In genomic region chr2:61045999-61046398, GRCh38 we compare ENCODE assay signal across 18 cellular contexts. TPM values are rescaled to one million over a fixed set of nuclear protein-coding genes. Genes with fewer than 3 reads are reported as not detected.
DNase-seq lines count a peak whose midpoint lies in the region; ATAC-seq and TF ChIP-seq lines count a peak whose summit lies in the region.
"Had no signal": no experiment of that assay in that cellular context is flagged by ENCODE, and none has a peak within 500 bp of the region (broad histone marks: within the 10 kb centered on the region; RNA-seq: fewer than 3 reads in every experiment).

No MANE protein-coding gene starts in this region.

- no peak for DNase-seq in heart left ventricle
- DNase-seq in left ventricle myocardium superior: no peak
- peak; percentile 47 for DNase-seq in dedifferentiated amniotic fluid mesenchymal stem cell (ENCODE audit: extremely low spot score)
- DNase-seq in mesenchymal stem cell: peak; percentile 40
- DNase-seq in NCI-H446 (lab: John Stamatoyannopoulos, UW): no peak
- no peak for DNase-seq in mucosa of descending colon
- no peak for DNase-seq in HT-29 (ENCODE audit: low spot score)
- no peak for DNase-seq in stimulated activated CD8-positive, alpha-beta memory T cell treated with anti-CD3 and anti-CD28 coated beads, Interleukin-4, amount 100 ng/mL, for 48 hours
- DNase-seq: ACHN, DND-41, glutamatergic neuron, HCEC 1CT, NCI-H1694, NCI-H226, retina, SJCRH30, stomach had no signal

- no peak overlapping the region for H2BK12ac ChIP-seq in mesenchymal stem cell (ENCODE audit: low read length in 2 of 2)

- H3K9ac ChIP-seq in mesenchymal stem cell (ENCODE audit: low read length): no peak overlapping the region

- TF ChIP-seq CTCF in heart left ventricle (IDR thresholded peaks at IDR 0.05) (no peak), mucosa of descending colon (IDR thresholded peaks at IDR 0.05) (no peak)

- H4K8ac ChIP-seq in mesenchymal stem cell (ENCODE audit: low read length): no peak overlapping the region

- H3K36me3 ChIP-seq in heart left ventricle: peaks cover 0 to 50% (median 39%) of the 10 kb centered on the region in 9 donors
- peaks cover 12 to 50% of the 10 kb centered on the region in 2 experiments for H3K36me3 ChIP-seq in mesenchymal stem cell (ENCODE audit: control insufficient read depth in 1 of 2, insufficient read depth in 2 of 2, low read depth in 1 of 2, low read length in 2 of 2)
- peaks cover 9% of the 10 kb centered on the region for H3K36me3 ChIP-seq in mucosa of descending colon (ENCODE audit: low read depth)

- 28 to 38% (median 33%) methylated on average over 4 of the region's 4 CpGs for WGBS in heart left ventricle, 4 donors
- WGBS in mesenchymal stem cell: 88% methylated on average over 2 of the region's 4 CpGs

- H3K4me3 ChIP-seq in heart left ventricle (no peak overlapping the region), mesenchymal stem cell (ENCODE audit: insufficient read depth in 1 of 2, low read depth in 1 of 2, low read length in 2 of 2) (no peak overlapping the region), mucosa of descending colon (no peak overlapping the region)
- H3K4me3 ChIP-seq: SJCRH30, stomach had no signal

- H3K23ac ChIP-seq in mesenchymal stem cell (ENCODE audit: low read length in 2 of 2): no peak overlapping the region

- no peak overlapping the region for H2BK5ac ChIP-seq in mesenchymal stem cell (ENCODE audit: low read depth, low read length, poor library complexity, severe bottlenecking)

- H2AFZ ChIP-seq in mesenchymal stem cell (ENCODE audit: low read depth, low read length): no peak overlapping the region

- no peak overlapping the region for H4K91ac ChIP-seq in mesenchymal stem cell (ENCODE audit: low read length)

- H2AK5ac ChIP-seq in mesenchymal stem cell (ENCODE audit: low read length, severe bottlenecking): no peak overlapping the region

- no peak for TF ChIP-seq POLR2A in heart left ventricle (IDR thresholded peaks at IDR 0.05)

- no peak overlapping the region for H2BK15ac ChIP-seq in mesenchymal stem cell (ENCODE audit: low read depth, poor library complexity, severe bottlenecking)

- no peaks in the 10 kb centered on the region for H3K9me3 ChIP-seq in heart left ventricle
- H3K9me3 ChIP-seq in mesenchymal stem cell (ENCODE audit: control insufficient read depth, low read length): no peaks in the 10 kb centered on the region
- no peaks in the 10 kb centered on the region for H3K9me3 ChIP-seq in mucosa of descending colon
- H3K9me3 ChIP-seq: stomach had no signal

- H3K4me2 ChIP-seq in mesenchymal stem cell (ENCODE audit: low read length, poor library complexity, severe bottlenecking): no peak overlapping the region

- no peak overlapping the region for H3K14ac ChIP-seq in mesenchymal stem cell (ENCODE audit: low read length in 2 of 2)

- no peak overlapping the region for H3K4ac ChIP-seq in mesenchymal stem cell (ENCODE audit: low read depth in 1 of 2, low read length in 2 of 2)

- intact Hi-C loops in heart left ventricle (cut with DNase I) (no loop called here), left ventricle myocardium superior (cut with micrococcal nuclease) (loop anchor here (2.0 kb wide), 1 partner anchor 33 kb away; no protein-coding TSS in a partner anchor), mucosa of descending colon (cut with DNase I, micrococcal nuclease) (no loop called here)

- H2BK120ac ChIP-seq in mesenchymal stem cell (ENCODE audit: low read depth, low read length): no peak overlapping the region

- H3K27me3 ChIP-seq in heart left ventricle: no peaks in the 10 kb centered on the region
- no peaks in the 10 kb centered on the region for H3K27me3 ChIP-seq in mesenchymal stem cell (ENCODE audit: control insufficient read depth in 1 of 2, insufficient read depth in 1 of 2, low read length in 2 of 2)
- H3K27me3 ChIP-seq: SJCRH30, stomach had no signal

- ATAC-seq in heart left ventricle (peak in 1 of 4 donors; percentile 42), left ventricle myocardium superior (no peak), mucosa of descending colon (no peak)
- ATAC-seq: natural killer cell treated with Interleukin-12 subunit alpha and Interleukin-12 subunit beta and Interleukin-15 and Interleukin-18, amount 100 ng/mL, for 72 hours had no signal

- H3K79me1 ChIP-seq in mesenchymal stem cell (replicated peaks; ENCODE audit: low read length, poor library complexity, severe bottlenecking): peaks cover 10% of the 10 kb centered on the region

- H3K4me1 ChIP-seq in heart left ventricle (peaks cover 0 to 49% (median 24%) of the 10 kb centered on the region in 12 donors), mesenchymal stem cell (ENCODE audit: control insufficient read depth, insufficient read depth, low read depth, low read length) (no peaks in the 10 kb centered on the region), mucosa of descending colon (ENCODE audit: low read depth) (no peaks in the 10 kb centered on the region)
- H3K4me1 ChIP-seq: SJCRH30 had no signal

- H3K18ac ChIP-seq in mesenchymal stem cell (ENCODE audit: low read depth in 1 of 2, low read length in 2 of 2): no peak overlapping the region

- H3K27ac ChIP-seq in heart left ventricle: peak overlapping the region in 7 of 12 donors; percentile 27 to 74 (median 62)
- no peak overlapping the region for H3K27ac ChIP-seq in mesenchymal stem cell (ENCODE audit: low read length, poor library complexity, severe bottlenecking)
- H3K27ac ChIP-seq: SJCRH30 had no signal

RNA-seq across cellular contexts. Expression of gene SANBR, which starts 19.7 kb away (rescaled TPM):
- 10 to 100 TPM in 1 of 9 donors, 1 to 10 TPM in 8; 3.6 to 10.7 (median 6.6) TPM for total RNA-seq in heart left ventricle
- polyA plus RNA-seq in heart left ventricle: 1 to 10 TPM; 4.8 to 7.0 TPM
- 6.4 TPM for total RNA-seq in left ventricle myocardium superior
- 9.5 TPM for polyA plus RNA-seq in mesenchymal stem cell (2013, experiment 1 of 2)
- polyA plus RNA-seq in mesenchymal stem cell (2013, experiment 2 of 2): 9.0 TPM
- 10 to 100 TPM in 2 of 3 donors, 1 to 10 TPM in 1; 9.9 to 15.2 (median 14.9) TPM for total RNA-seq in mucosa of descending colon
- 3.3 and 8.9 TPM in 2 replicates for total RNA-seq in HT-29 (2014; rRNA removed; shearing (Covaris generic))

RNA-seq across cellular contexts. Expression of gene PUS10, which starts 27.9 kb away (rescaled TPM):
- total RNA-seq in heart left ventricle: 1 to 10 TPM; 2.5 to 6.5 (median 4.9) TPM
- 1 to 10 TPM; 1.9 to 2.1 TPM for polyA plus RNA-seq in heart left ventricle
- 5.5 TPM for total RNA-seq in left ventricle myocardium superior
- 2.7 TPM for polyA plus RNA-seq in mesenchymal stem cell (2013, experiment 1 of 2)
- polyA plus RNA-seq in mesenchymal stem cell (2013, experiment 2 of 2): 3.2 TPM
- 10 to 100 TPM in 2 of 3 donors, 1 to 10 TPM in 1; 7.3 to 14.6 (median 12.8) TPM for total RNA-seq in mucosa of descending colon
- 1.3 and 2.2 TPM in 2 replicates for total RNA-seq in HT-29 (2014; rRNA removed; shearing (Covaris generic))

RNA-seq across cellular contexts. Expression of gene PEX13, which starts 28.5 kb away (rescaled TPM):
- total RNA-seq in heart left ventricle (10 to 100 TPM; 17.8 to 27.6 (median 24.3) TPM), left ventricle myocardium superior (25.7 TPM), mucosa of descending colon (10 to 100 TPM; 24.9 to 34.9 (median 28.9) TPM)
- polyA plus RNA-seq in heart left ventricle: 10 to 100 TPM; 11.7 to 20.3 TPM
- 10.2 TPM for polyA plus RNA-seq in mesenchymal stem cell (2013, experiment 1 of 2)
- polyA plus RNA-seq in mesenchymal stem cell (2013, experiment 2 of 2): 11.2 TPM
- 19.8 and 22.5 TPM in 2 replicates for total RNA-seq in HT-29 (2014; rRNA removed; shearing (Covaris generic))

Comparison
In these comparisons a context has a peak if more than half of its experiments do, and no peak if none do; other contexts are left out.
1. DNase-seq: peak in dedifferentiated amniotic fluid mesenchymal stem cell (single experiment) and mesenchymal stem cell (single experiment); none in heart left ventricle (0 of 5), left ventricle myocardium superior (single experiment), NCI-H446 (0 of 2), mucosa of descending colon (0 of 3), HT-29 (single experiment) and stimulated activated CD8-positive, alpha-beta memory T cell treated with anti-CD3 and anti-CD28 coated beads, Interleukin-4, amount 100 ng/mL, for 48 hours (single experiment).